ENCODE assay signal across 9 cellular contexts in genomic region chr4:15779789-15780188, GRCh38. TPM values are rescaled to one million over a fixed set of nuclear protein-coding genes. Genes with fewer than 3 reads are reported as not detected.
DNase-seq lines count a peak whose midpoint lies in the region; ATAC-seq, FAIRE-seq and TF ChIP-seq lines count a peak whose summit lies in the region.
"Had no signal": no experiment of that assay in that cellular context is flagged by ENCODE, and none has a peak within 500 bp of the region (broad histone marks: within the 10 kb centered on the region; RNA-seq: fewer than 3 reads in every experiment).

No MANE protein-coding gene starts in this region.

- peak overlapping the region; percentile 87 to 92 for H3K27ac ChIP-seq in A549
- H3K27ac ChIP-seq in HEK293 (ENCODE audit: extremely low read depth, low read depth, low read length) = no peak overlapping the region

- H3K27ac Mint-ChIP-seq in mesothelial cell of epicardium = no peak overlapping the region

- CTCF ChIA-PET in A549 (lab: Yijun Ruan, JAX) = interaction anchor here (0.6 to 1.5 kb wide), 7 partner anchors 9 to 287 kb away, joined by 3 to 7 read pairs (median 4); no protein-coding TSS in a partner anchor
- CTCF ChIA-PET in HEK293 (lab: Yijun Ruan, JAX) = interaction anchor here (0.5 to 1.1 kb wide), 6 partner anchors 13 to 1706 kb away, joined by 3 to 4 read pairs (median 3); no protein-coding TSS in a partner anchor

- H3K27me3 Mint-ChIP-seq in mesothelial cell of epicardium (ENCODE audit: low read depth) = peaks cover 87% of the 10 kb centered on the region

- H3K9me3 ChIP-seq in A549 (no peaks in the 10 kb centered on the region), HEK293 (ENCODE audit: control insufficient read depth, insufficient read depth, low read depth, low read length) (no peaks in the 10 kb centered on the region)

- 53% methylated on average over 1 of the region's 1 CpG for WGBS in A549 (ENCODE audit: missing lambda C conversion rate)

- no peak for TF ChIP-seq POLR2A in A549 (IDR thresholded peaks at IDR 0.05; ENCODE audit: low read length)

- no peak for FAIRE-seq in A549 (lab: Jason Lieb, UNC)

- TF ChIP-seq RAD21 in A549 (conservative IDR thresholded peaks at IDR 0.05 in 1 of 2, IDR thresholded peaks at IDR 0.05 in 1 of 2) = no peak

- TF ChIP-seq EP300 in A549 (IDR thresholded peaks at IDR 0.05) = no peak

- ATAC-seq in A549 = no peak
- no peak for ATAC-seq in GM21786 (IDR thresholded peaks at IDR 0.05; ENCODE audit: unreplicated experiment)

- H3K9me3 Mint-ChIP-seq in mesothelial cell of epicardium = no peaks in the 10 kb centered on the region

- peaks cover 14% of the 10 kb centered on the region for H3K4me1 ChIP-seq in A549
- no peaks in the 10 kb centered on the region for H3K4me1 ChIP-seq in HEK293 (ENCODE audit: control insufficient read depth, insufficient read depth, low read length)

- H3K4me2 ChIP-seq in A549 = peak overlapping the region; percentile 92

- no peaks in the 10 kb centered on the region for H3K36me3 ChIP-seq in HEK293 (ENCODE audit: control insufficient read depth in 2 of 2, insufficient read depth in 1 of 2, low read length in 2 of 2)

- TF ChIP-seq CTCF in A549 (IDR thresholded peaks at IDR 0.05) = no peak
- no peak for TF ChIP-seq CTCF in HEK293 (tag by site-specific recombination; IDR thresholded peaks at IDR 0.05)
- no peak for TF ChIP-seq CTCF in astrocyte of the cerebellum (IDR thresholded peaks at IDR 0.05; ENCODE audit: low read depth, low read length, missing control alignments)
- no peak for TF ChIP-seq CTCF in mesothelial cell of epicardium (IDR thresholded peaks at IDR 0.05; ENCODE audit: unreplicated experiment)

- peak overlapping the region; percentile 67 for H3K4me3 Mint-ChIP-seq in mesothelial cell of epicardium

- POLR2A ChIA-PET in A549 (lab: Yijun Ruan, JAX) (interaction anchor here (0.7 to 0.8 kb wide), 2 partner anchors 98 to 286 kb away, joined by 3 to 4 read pairs; partner anchors contain the start of gene FAM200B), HEK293 (lab: Yijun Ruan, JAX) (no interaction called here)

- H3K4me3 ChIP-seq in A549 (peak overlapping the region; percentile 76), HEK293 (ENCODE audit: low read depth, low read length) (no peak overlapping the region), astrocyte of the cerebellum (ENCODE audit: low read depth, low read length) (peak overlapping the region; percentile 49)

- in situ Hi-C loops in astrocyte of the cerebellum (cut with HindIII; ENCODE audit: low sequenced_read_pairs) = no loop called here

- DNase-seq in A549 (ENCODE audit: low read depth in 1 of 2, low spot score in 1 of 2) (no peak), astrocyte of the cerebellum (ENCODE audit: low read depth) (no peak), mesothelial cell of epicardium (ENCODE audit: low spot score in 2 of 2, unreplicated experiment in 2 of 2) (no peak), NCI-H82 (lab: John Stamatoyannopoulos, UW) (no peak), KG1 (lab: John Stamatoyannopoulos, UW) (no peak), activated gamma-delta T cell treated with Interleukin-2 at 50 U/mL for 16 hours (no peak)
- DNase-seq: NCI-H2171 had no signal

- H3K4me1 Mint-ChIP-seq in mesothelial cell of epicardium = peaks cover 11% of the 10 kb centered on the region

- no peaks in the 10 kb centered on the region for H3K36me3 Mint-ChIP-seq in mesothelial cell of epicardium

TF ChIP-seq in A549, 52 proteins besides CTCF, POLR2A, EP300 and RAD21:
- TF ChIP-seq CBX8 (IDR thresholded peaks at IDR 0.05) (no peak), EHF (CRISPR knock-in tag; IDR thresholded peaks at IDR 0.05) (no peak), CHD2 (IDR thresholded peaks at IDR 0.05; ENCODE audit: low read length, partially characterized antibody) (no peak)

TF ChIP-seq in HEK293, 187 proteins besides CTCF, POLR2A, EP300 and RAD21:
- TF ChIP-seq ZNF701 (tag by site-specific recombination; IDR thresholded peaks at IDR 0.05) (no peak), SCRT2 (tag by site-specific recombination; IDR thresholded peaks at IDR 0.05) (peak; percentile 71), OSR2 (tag by site-specific recombination; IDR thresholded peaks at IDR 0.05) (no peak), ZNF670 (tag by site-specific recombination; IDR thresholded peaks at IDR 0.05; ENCODE audit: low read depth) (no peak)
TF ChIP-seq in HEK293: peak in this region for 1.

RNA-seq across cellular contexts. Expression of gene CD38, which starts 1.7 kb away (rescaled TPM):
- polyA plus RNA-seq in A549 (2011; rRNA removed) (12.2 and 12.4 TPM in 2 replicates), A549 (2017; fragmentation: RNase III; extraction: RNeasy Plus Mini Kit Qiagen cat#74134 plus additional on column Dnase treatment) (7.8 to 9.1 TPM (median 8.2 TPM) in 3 replicates)
- polyA plus RNA-seq in A549 (2012; cell fraction: cytosol; rRNA removed) = 3.4 and 3.6 TPM in 2 replicates
- polyA plus RNA-seq in A549 (2012; cell fraction: nucleus; rRNA removed) = 4.9 and 9.0 TPM in 2 replicates
- 8.2 and 8.6 TPM in 2 replicates for polyA minus RNA-seq in A549 (2011; rRNA and poly(A)+ RNA removed)
- total RNA-seq in mesothelial cell of epicardium = 0.20 to 0.22 TPM in 2 of 3 replicates, not detected in the other
